Comparison of ENCODE assay signal across 19 cellular contexts in the genomic region with DNA sequence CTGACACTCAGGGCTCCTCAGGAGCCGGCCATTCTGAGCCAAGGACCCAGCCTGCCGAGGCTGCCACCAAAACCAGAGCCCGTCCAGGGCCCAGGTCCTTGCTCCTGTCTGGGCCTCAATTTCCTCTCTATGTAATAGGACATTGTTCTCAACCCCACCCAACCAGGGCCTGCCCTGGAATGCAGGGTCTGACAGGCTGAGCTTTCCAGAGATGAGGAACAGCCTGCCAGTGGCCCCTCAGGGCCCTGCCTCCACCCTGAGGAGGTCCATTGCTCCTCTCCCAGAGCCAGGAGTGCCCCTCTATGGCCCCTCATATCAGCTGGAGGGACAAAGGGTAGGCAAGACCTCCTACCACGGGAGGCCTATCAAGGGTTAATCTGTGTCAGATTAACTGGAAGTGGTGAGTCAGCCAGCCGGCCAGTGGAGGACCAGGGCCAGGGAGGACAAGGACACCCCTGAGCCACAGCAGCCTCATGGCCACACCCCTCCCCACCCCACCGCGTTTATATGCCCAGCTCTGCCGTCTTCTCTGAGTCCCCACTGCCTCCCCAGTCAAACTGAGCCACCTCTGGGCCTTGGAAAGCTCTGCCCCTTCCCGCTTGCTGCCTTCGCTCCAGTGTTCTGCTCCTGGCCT. TPM values are rescaled to one million over a fixed set of nuclear protein-coding genes. Genes with fewer than 3 reads are reported as not detected.
DNase-seq lines count a peak whose midpoint lies in the region; ATAC-seq and TF ChIP-seq lines count a peak whose summit lies in the region.
"Had no signal": no experiment of that assay in that cellular context is flagged by ENCODE, and none has a peak within 500 bp of the region (broad histone marks: within the 10 kb centered on the region; RNA-seq: fewer than 3 reads in every experiment).

No MANE protein-coding gene starts in this region.

- H3K4me3 Mint-ChIP-seq in CD4-positive, alpha-beta memory T cell: no peak overlapping the region
- H3K4me3 Mint-ChIP-seq: activated naive CD8-positive, alpha-beta T cell treated with anti-CD3 and anti-CD28 coated beads for 36 hours; memory B cell had no signal

- no peaks in the 10 kb centered on the region for H3K9me3 ChIP-seq in HEK293 (ENCODE audit: control insufficient read depth, insufficient read depth, low read depth, low read length)
- no peaks in the 10 kb centered on the region for H3K9me3 ChIP-seq in CD4-positive, alpha-beta memory T cell (ENCODE audit: control insufficient read depth in 1 of 2, low read length in 2 of 2)
- H3K9me3 ChIP-seq: heart right ventricle, thyroid gland had no signal

- H3K27me3 Mint-ChIP-seq in CD4-positive, alpha-beta memory T cell: peaks cover 22 to 32% of the 10 kb centered on the region in 2 donors

- no peaks in the 10 kb centered on the region for H3K36me3 ChIP-seq in HEK293 (ENCODE audit: control insufficient read depth in 2 of 2, insufficient read depth in 1 of 2, low read length in 2 of 2)
- H3K36me3 ChIP-seq in CD4-positive, alpha-beta memory T cell (ENCODE audit: insufficient read depth, low read length): no peaks in the 10 kb centered on the region
- H3K36me3 ChIP-seq: heart right ventricle, thyroid gland had no signal

- H3K4me1 Mint-ChIP-seq in CD4-positive, alpha-beta memory T cell: peaks cover 5 to 13% (median 6%) of the 10 kb centered on the region in 4 donors

- intact Hi-C loops in CD4-positive, alpha-beta memory T cell (cut with micrococcal nuclease): no loop called here

- H3K9me3 Mint-ChIP-seq in CD4-positive, alpha-beta memory T cell: no peaks in the 10 kb centered on the region
- H3K9me3 Mint-ChIP-seq: activated naive CD8-positive, alpha-beta T cell treated with anti-CD3 and anti-CD28 coated beads for 36 hours; memory B cell had no signal

- no peaks in the 10 kb centered on the region for H3K36me3 Mint-ChIP-seq in CD4-positive, alpha-beta memory T cell
- H3K36me3 Mint-ChIP-seq: activated naive CD8-positive, alpha-beta T cell treated with anti-CD3 and anti-CD28 coated beads for 36 hours; memory B cell had no signal

- CTCF ChIA-PET in HEK293 (lab: Yijun Ruan, JAX): interaction anchor here (0.6 to 1.4 kb wide), 12 partner anchors 9 to 334 kb away, joined by 3 to 7 read pairs (median 4); no protein-coding TSS in a partner anchor
- CTCF ChIA-PET in CD4-positive, alpha-beta memory T cell (lab: Charles Lee; ENCODE audit: partially characterized antibody): no interaction called here

- H3K27me3 ChIP-seq in CD4-positive, alpha-beta memory T cell (ENCODE audit: insufficient read depth, low read length): no peaks in the 10 kb centered on the region
- H3K27me3 ChIP-seq: thyroid gland had no signal

- no peak overlapping the region for H3K27ac ChIP-seq in HEK293 (ENCODE audit: extremely low read depth, low read depth, low read length)
- no peak overlapping the region for H3K27ac ChIP-seq in CD4-positive, alpha-beta memory T cell (ENCODE audit: low read depth, low read length)
- H3K27ac ChIP-seq: thyroid gland had no signal

- ATAC-seq in HG02571 (IDR thresholded peaks at IDR 0.05; ENCODE audit: unreplicated experiment): no peak
- ATAC-seq: sciatic nerve had no signal

- DNase-seq in A172 (ENCODE audit: low spot score): peak; percentile 79
- peak; percentile 36 for DNase-seq in astrocyte of the spinal cord (ENCODE audit: low read depth, low spot score)
- DNase-seq in lung microvascular endothelial cell (ENCODE audit: low read depth in 2 of 2): peak; percentile 31 to 54
- no peak for DNase-seq in NOMO-1 treated with dmso at 0.1 percent for 144 hours (lab: John Stamatoyannopoulos, UW; ENCODE audit: unreplicated experiment)
- DNase-seq in SHP77 treated with DMSO at 0.1 percent for 48 hours (lab: John Stamatoyannopoulos, UW): no peak
- no peak for DNase-seq in CD4-positive, alpha-beta memory T cell
- DNase-seq: activated naive CD8-positive, alpha-beta T cell treated with anti-CD3 and anti-CD28 coated beads for 36 hours; AML-193; effector memory CD4-positive, alpha-beta T cell; heart right ventricle; NCI-H1436; NK-92 treated with Interleukin-12 subunit alpha and Interleukin-12 subunit beta, amount 100 ng/mL, for 24 hours had no signal

- H3K4me1 ChIP-seq in HEK293 (ENCODE audit: control insufficient read depth, insufficient read depth, low read length): peaks cover 22% of the 10 kb centered on the region
- H3K4me1 ChIP-seq in CD4-positive, alpha-beta memory T cell (ENCODE audit: insufficient read depth, low read length): no peaks in the 10 kb centered on the region

- POLR2A ChIA-PET in HEK293 (lab: Yijun Ruan, JAX): no interaction called here
- POLR2A ChIA-PET in CD4-positive, alpha-beta memory T cell (lab: Charles Lee; ENCODE audit: partially characterized antibody): no interaction called here

- TF ChIP-seq CTCF in HEK293 (tag by site-specific recombination; IDR thresholded peaks at IDR 0.05) (no peak), astrocyte of the spinal cord (IDR thresholded peaks at IDR 0.05; ENCODE audit: low read depth, low read length) (no peak)

- in situ Hi-C loops in astrocyte of the spinal cord (cut with HindIII; ENCODE audit: low sequenced_read_pairs): no loop called here

- no peak overlapping the region for H3K27ac Mint-ChIP-seq in CD4-positive, alpha-beta memory T cell
- H3K27ac Mint-ChIP-seq: activated naive CD8-positive, alpha-beta T cell treated with anti-CD3 and anti-CD28 coated beads for 36 hours; memory B cell had no signal

- H3K4me3 ChIP-seq in HEK293 (ENCODE audit: low read depth, low read length): no peak overlapping the region
- no peak overlapping the region for H3K4me3 ChIP-seq in astrocyte of the spinal cord (ENCODE audit: low read depth, low read length)
- H3K4me3 ChIP-seq in CD4-positive, alpha-beta memory T cell (ENCODE audit: low read length in 2 of 2): no peak overlapping the region
- H3K4me3 ChIP-seq: heart right ventricle, thyroid gland had no signal

TF ChIP-seq in HEK293, 187 proteins besides CTCF, POLR2A, EP300 and RAD21:
- TF ChIP-seq ZNF776 (tag by site-specific recombination; IDR thresholded peaks at IDR 0.05; ENCODE audit: borderline replicate concordance): no peak
- TF ChIP-seq ZNF362 (tag by site-specific recombination; IDR thresholded peaks at IDR 0.05): no peak
- TF ChIP-seq KLF1 (tag by site-specific recombination; IDR thresholded peaks at IDR 0.05): peak; percentile 22; the same call in 1 of the 2 replicates
- TF ChIP-seq GLIS2 (tag by site-specific recombination; IDR thresholded peaks at IDR 0.05): peak; percentile 56
- TF ChIP-seq, protein P1, sequence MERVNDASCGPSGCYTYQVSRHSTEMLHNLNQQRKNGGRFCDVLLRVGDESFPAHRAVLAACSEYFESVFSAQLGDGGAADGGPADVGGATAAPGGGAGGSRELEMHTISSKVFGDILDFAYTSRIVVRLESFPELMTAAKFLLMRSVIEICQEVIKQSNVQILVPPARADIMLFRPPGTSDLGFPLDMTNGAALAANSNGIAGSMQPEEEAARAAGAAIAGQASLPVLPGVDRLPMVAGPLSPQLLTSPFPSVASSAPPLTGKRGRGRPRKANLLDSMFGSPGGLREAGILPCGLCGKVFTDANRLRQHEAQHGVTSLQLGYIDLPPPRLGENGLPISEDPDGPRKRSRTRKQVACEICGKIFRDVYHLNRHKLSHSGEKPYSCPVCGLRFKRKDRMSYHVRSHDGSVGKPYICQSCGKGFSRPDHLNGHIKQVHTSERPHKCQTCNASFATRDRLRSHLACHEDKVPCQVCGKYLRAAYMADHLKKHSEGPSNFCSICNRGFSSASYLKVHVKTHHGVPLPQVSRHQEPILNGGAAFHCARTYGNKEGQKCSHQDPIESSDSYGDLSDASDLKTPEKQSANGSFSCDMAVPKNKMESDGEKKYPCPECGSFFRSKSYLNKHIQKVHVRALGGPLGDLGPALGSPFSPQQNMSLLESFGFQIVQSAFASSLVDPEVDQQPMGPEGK (tag by site-specific recombination; IDR thresholded peaks at IDR 0.05): peak; percentile 19; the same call in 1 of the 2 replicates
- TF ChIP-seq ZIC2 (tag by site-specific recombination; IDR thresholded peaks at IDR 0.05): peak; percentile 57
- TF ChIP-seq GLIS1 (tag by site-specific recombination; IDR thresholded peaks at IDR 0.05): peak; percentile 76

RNA-seq across cellular contexts. Expression of gene CCDC33, which starts 6.3 kb away (rescaled TPM):
- 0.24 TPM in 1 of 2 replicates, not detected in the other for total RNA-seq in A172 (2014; rRNA removed; shearing (Covaris generic))
- not detected in 2 replicates for total RNA-seq in lung microvascular endothelial cell
- total RNA-seq in CD4-positive, alpha-beta memory T cell: not detected
- not detected for polyA plus RNA-seq in CD4-positive, alpha-beta memory T cell
- total RNA-seq: activated CD8-positive, alpha-beta memory T cell treated with anti-CD3 and anti-CD28 coated beads for 36 hours; heart right ventricle; sciatic nerve; T-helper 1 cell treated with Interleukin-12 subunit alpha and Interleukin-12 subunit beta and Interleukin-4 antibody, amounts not matched to agents 30 ng/mL and 1 ng/mL, for 36 hours had no signal
- polyA plus RNA-seq: heart right ventricle had no signal

RNA-seq across cellular contexts. Expression of gene STRA6, which starts 39.8 kb away (rescaled TPM):
- total RNA-seq in A172 (2014; rRNA removed; shearing (Covaris generic)): 2.0 and 3.0 TPM in 2 replicates
- total RNA-seq in lung microvascular endothelial cell: under 0.01 TPM in 2 replicates
- not detected for total RNA-seq in CD4-positive, alpha-beta memory T cell
- not detected for polyA plus RNA-seq in CD4-positive, alpha-beta memory T cell
- total RNA-seq: activated CD8-positive, alpha-beta memory T cell treated with anti-CD3 and anti-CD28 coated beads for 36 hours; T-helper 1 cell treated with Interleukin-12 subunit alpha and Interleukin-12 subunit beta and Interleukin-4 antibody, amounts not matched to agents 30 ng/mL and 1 ng/mL, for 36 hours; thyroid gland had no signal

Comparison
In these comparisons a context has a peak if more than half of its experiments do, and no peak if none do; other contexts are left out.
1. DNase-seq: peak in A172 (single experiment), astrocyte of the spinal cord (single experiment) and lung microvascular endothelial cell (2 of 2); none in NOMO-1 treated with dmso at 0.1 percent for 144 hours (single experiment), SHP77 treated with DMSO at 0.1 percent for 48 hours (single experiment) and CD4-positive, alpha-beta memory T cell (0 of 5).